In genomic region chr20:1434571-1435336, GRCh38 we compare ENCODE assay signal across 8 cellular contexts. TPM values are rescaled to one million over a fixed set of nuclear protein-coding genes. Genes with fewer than 3 reads are reported as not detected.
DNase-seq lines count a peak whose midpoint lies in the region; ATAC-seq, FAIRE-seq and TF ChIP-seq lines count a peak whose summit lies in the region.

No MANE protein-coding gene starts in this region.

- H3K27me3 Mint-ChIP-seq in activated CD4-positive, alpha-beta T cell treated with anti-CD3 and anti-CD28 coated beads, Interleukin-2, amount 10 ng/mL, durations not matched to agents 7 days and 5 days: peaks cover 32% of the 10 kb centered on the region

- in situ Hi-C loops in HepG2 (cut with HindIII; ENCODE audit: extremely low pct_ligation_motif_present, low pct_unique_long_range_greater_than_20kb): no loop called here

- 73% methylated on average over 2 of the region's 2 CpGs for WGBS in liver
- WGBS in HepG2 (ENCODE audit: low lambda C conversion rate): 72% methylated on average over 2 of the region's 2 CpGs

- no peaks in the 10 kb centered on the region for H3K9me3 ChIP-seq in liver (ENCODE audit: control insufficient read depth in 4 of 4, low read length in 3 of 4)
- no peaks in the 10 kb centered on the region for H3K9me3 ChIP-seq in HepG2 (ENCODE audit: low read length)

- no peak for TF ChIP-seq EP300 in HepG2 (IDR thresholded peaks at IDR 0.05; ENCODE audit: low read depth in 2 of 2, low read length in 2 of 2)
- TF ChIP-seq EP300 in HepG2 (CRISPR knock-in tag; IDR thresholded peaks at IDR 0.05; ENCODE audit: borderline replicate concordance): no peak

- H3K79me2 ChIP-seq in HepG2 (ENCODE audit: insufficient read depth, low read length): no peaks in the 10 kb centered on the region

- H2AFZ ChIP-seq in HepG2 (ENCODE audit: low read length): no peak overlapping the region

- DNase-seq in HepG2 (ENCODE audit: low spot score): no peak
- DNase-seq in NCI-H2171 (lab: John Stamatoyannopoulos, UW): peak; percentile 72
- peak; percentile 87 for DNase-seq in activated CD4-positive, alpha-beta T cell treated with anti-CD3 and anti-CD28 coated beads, Interleukin-2, amount 10 ng/mL, durations not matched to agents 7 days and 5 days
- DNase-seq in fibroblast of villous mesenchyme (ENCODE audit: low read depth): peak; percentile 97
- DNase-seq in stimulated activated CD8-positive, alpha-beta memory T cell treated with anti-CD3 and anti-CD28 coated beads, Interleukin-15, amount 100 ng/mL, for 4 hours (ENCODE audit: low read depth in 2 of 2): peak; percentile 11 to 43
- no peak for DNase-seq in HEK293T (ENCODE audit: extremely low spot score)

- TF ChIP-seq CTCF in liver (IDR thresholded peaks at IDR 0.05; ENCODE audit: low read depth, low read length, missing input control) (no peak), HepG2 (CRISPR knock-in tag; IDR thresholded peaks at IDR 0.05) (no peak), fibroblast of villous mesenchyme (IDR thresholded peaks at IDR 0.05; ENCODE audit: insufficient read depth, low read depth, low read length) (no peak)

- no peaks in the 10 kb centered on the region for H4K20me1 ChIP-seq in HepG2 (ENCODE audit: insufficient read depth, low read length)

- peaks cover 5% of the 10 kb centered on the region for H3K36me3 Mint-ChIP-seq in activated CD4-positive, alpha-beta T cell treated with anti-CD3 and anti-CD28 coated beads, Interleukin-2, amount 10 ng/mL, durations not matched to agents 7 days and 5 days (ENCODE audit: low read depth)

- no peaks in the 10 kb centered on the region for H3K27me3 ChIP-seq in liver (ENCODE audit: control insufficient read depth in 4 of 4, insufficient read depth in 4 of 4, low read length in 3 of 4)
- H3K27me3 ChIP-seq in HepG2 (ENCODE audit: control insufficient read depth in 1 of 2, insufficient read depth in 2 of 2, low read length in 2 of 2): no peaks in the 10 kb centered on the region

- no peak overlapping the region for H3K27ac ChIP-seq in liver (ENCODE audit: low read depth in 1 of 2, low read length in 2 of 2)
- H3K27ac ChIP-seq in HepG2 (ENCODE audit: extremely low read length, insufficient read depth, low read length): no peak overlapping the region

- ATAC-seq in HepG2: no peak
- peak; percentile 90 for ATAC-seq in HG02798 (IDR thresholded peaks at IDR 0.05; ENCODE audit: poor library complexity, unreplicated experiment)

- no peaks in the 10 kb centered on the region for H3K4me1 ChIP-seq in liver (ENCODE audit: control insufficient read depth in 4 of 4, insufficient read depth in 4 of 4, low read length in 3 of 4)
- no peaks in the 10 kb centered on the region for H3K4me1 ChIP-seq in HepG2 (ENCODE audit: insufficient read depth, low read length)

- TF ChIP-seq RAD21 in liver (IDR thresholded peaks at IDR 0.05): no peak
- TF ChIP-seq RAD21 in HepG2 (CRISPR knock-in tag; IDR thresholded peaks at IDR 0.05): no peak

- peak overlapping the region; percentile 28 for H3K4me3 Mint-ChIP-seq in activated CD4-positive, alpha-beta T cell treated with anti-CD3 and anti-CD28 coated beads, Interleukin-2, amount 10 ng/mL, durations not matched to agents 7 days and 5 days

- CTCF ChIA-PET in HepG2 (lab: Yijun Ruan, JAX; ENCODE audit: low intra/inter-chr PET ratio, low total read pairs): interaction anchor here (7.4 kb wide), 1 partner anchor 119 kb away, joined by 122 read pairs; no protein-coding TSS in a partner anchor
- CTCF ChIA-PET in activated CD4-positive, alpha-beta T cell treated with anti-CD3 and anti-CD28 coated beads, Interleukin-2, amount 10 ng/mL, durations not matched to agents 7 days and 5 days (lab: Charles Lee): interaction anchor here (0.6 to 2.4 kb wide), 6 partner anchors 9 to 122 kb away, joined by 3 to 22 read pairs (median 4); partner anchors contain the start of gene NSFL1C
- CTCF ChIA-PET in HEK293T (lab: Yijun Ruan, JAX): interaction anchor here (0.6 kb wide), 1 partner anchor 36 kb away, joined by 4 read pairs; no protein-coding TSS in a partner anchor

- H3K9ac ChIP-seq in liver (ENCODE audit: low read depth in 1 of 2, low read length in 2 of 2) (no peak overlapping the region), HepG2 (ENCODE audit: insufficient read depth, low read depth, low read length) (no peak overlapping the region)

- no peak overlapping the region for H3K4me2 ChIP-seq in HepG2 (ENCODE audit: low read depth, low read length)

- intact Hi-C loops in HepG2 (cut with micrococcal nuclease; ENCODE audit: unreplicated experiment): loop anchor here (5.0 kb wide), 1 partner anchor 38 kb away; no protein-coding TSS in a partner anchor

- BruUV-seq in HepG2 (replicated peaks; lab: Mats Ljungman, UMichigan): no TSS peak

- no peak for TF ChIP-seq POLR2A in HepG2 (IDR thresholded peaks at IDR 0.05; ENCODE audit: insufficient read depth in 1 of 2, low read depth in 2 of 2, low read length in 2 of 2)

- H3K9me3 Mint-ChIP-seq in activated CD4-positive, alpha-beta T cell treated with anti-CD3 and anti-CD28 coated beads, Interleukin-2, amount 10 ng/mL, durations not matched to agents 7 days and 5 days: peaks cover 6% of the 10 kb centered on the region

- H3K27ac Mint-ChIP-seq in activated CD4-positive, alpha-beta T cell treated with anti-CD3 and anti-CD28 coated beads, Interleukin-2, amount 10 ng/mL, durations not matched to agents 7 days and 5 days: peak overlapping the region; percentile 67

- FAIRE-seq in HepG2 (lab: Jason Lieb, UNC): no peak

- POLR2A ChIA-PET in HepG2 (lab: Yijun Ruan, JAX): no interaction called here
- POLR2A ChIA-PET in activated CD4-positive, alpha-beta T cell treated with anti-CD3 and anti-CD28 coated beads, Interleukin-2, amount 10 ng/mL, durations not matched to agents 7 days and 5 days (lab: Charles Lee): no interaction called here
- POLR2A ChIA-PET in HEK293T (lab: Yijun Ruan, JAX): no interaction called here

- H3K4me3 ChIP-seq in liver (ENCODE audit: low read depth in 1 of 3, low read length in 3 of 3) (no peak overlapping the region), HepG2 (replicated peaks in 1 of 3; ENCODE audit: insufficient read depth in 1 of 3, low read depth in 2 of 3, low read length in 3 of 3) (no peak overlapping the region), fibroblast of villous mesenchyme (ENCODE audit: low read depth, low read length) (no peak overlapping the region)

- H3K36me3 ChIP-seq in liver (ENCODE audit: control insufficient read depth in 4 of 4, insufficient read depth in 3 of 4, low read depth in 1 of 4, low read length in 3 of 4): no peaks in the 10 kb centered on the region
- no peaks in the 10 kb centered on the region for H3K36me3 ChIP-seq in HepG2 (replicated peaks in 1 of 2; ENCODE audit: control insufficient read depth in 1 of 2, insufficient read depth in 2 of 2, low read length in 2 of 2)

- peaks cover 36% of the 10 kb centered on the region for H3K4me1 Mint-ChIP-seq in activated CD4-positive, alpha-beta T cell treated with anti-CD3 and anti-CD28 coated beads, Interleukin-2, amount 10 ng/mL, durations not matched to agents 7 days and 5 days

RNA-seq across cellular contexts. Expression of gene NSFL1C, which starts 31.9 kb away (rescaled TPM):
- total RNA-seq in liver: 10 to 100 TPM; 13.7 to 32.5 TPM
- polyA plus RNA-seq in liver: 10 to 100 TPM; 36.9 to 49.0 TPM
- total RNA-seq in HepG2 (2016; rRNA removed; fragmentation: Illumina TruSeq; extraction: Trizol): 62.7 and 74.0 TPM in 2 replicates
- 27.0 and 31.9 TPM in 2 replicates for total RNA-seq in HepG2 (2016; cell fraction: cytosol; rRNA removed; fragmentation: Illumina TruSeq; extraction: Trizol; ENCODE audit: low read depth)
- 67.3 and 70.8 TPM in 2 replicates for total RNA-seq in HepG2 (2016; cell fraction: insoluble cytoplasmic fraction; rRNA removed; fragmentation: Illumina TruSeq; extraction: Trizol)
- total RNA-seq in HepG2 (2016; cell fraction: membrane; rRNA removed; fragmentation: Illumina TruSeq; extraction: Trizol): 34.0 and 35.0 TPM in 2 replicates
- 57.9 and 59.7 TPM in 2 replicates for total RNA-seq in HepG2 (2016; cell fraction: nucleus; rRNA removed; fragmentation: Illumina TruSeq; extraction: Trizol)
- polyA plus RNA-seq in HepG2 (2011; rRNA removed): 22.9 and 31.9 TPM in 2 replicates
- polyA plus RNA-seq in HepG2 (2011; cell fraction: cytosol; rRNA removed): 24.0 and 30.9 TPM in 2 replicates
- polyA plus RNA-seq in HepG2 (2011; cell fraction: nucleus; rRNA removed): 94.8 and 100 TPM in 2 replicates
- 82.3 and 83.4 TPM in 2 replicates for polyA plus RNA-seq in HepG2 (2012)
- polyA plus RNA-seq in HepG2 (2016; cell fraction: cytosol; fragmentation: Illumina TruSeq; extraction: Trizol; ENCODE audit: low read depth): 54.9 and 58.8 TPM in 2 replicates
- 139 and 153 TPM in 2 replicates for polyA plus RNA-seq in HepG2 (2016; cell fraction: insoluble cytoplasmic fraction; fragmentation: Illumina TruSeq; extraction: Trizol; ENCODE audit: low read depth)
- polyA plus RNA-seq in HepG2 (2016; cell fraction: membrane; fragmentation: Illumina TruSeq; extraction: Trizol; ENCODE audit: low read depth): 55.7 and 56.7 TPM in 2 replicates
- polyA plus RNA-seq in HepG2 (2016; cell fraction: nucleus; fragmentation: Illumina TruSeq; extraction: Trizol; ENCODE audit: insufficient read depth, low read depth): 105 and 116 TPM in 2 replicates
- polyA minus RNA-seq in HepG2 (2011; rRNA and poly(A)+ RNA removed; ENCODE audit: low replicate concordance): 23.6 and 36.6 TPM in 2 replicates
- 11.3 and 16.5 TPM in 2 replicates for polyA minus RNA-seq in HepG2 (2011; cell fraction: cytosol; rRNA and poly(A)+ RNA removed)
- 149 and 165 TPM in 2 replicates for polyA minus RNA-seq in HepG2 (2011; cell fraction: nucleus; rRNA and poly(A)+ RNA removed)
- 10 to 100 TPM; 56.5 to 64.8 TPM for total RNA-seq in activated CD4-positive, alpha-beta T cell treated with anti-CD3 and anti-CD28 coated beads, Interleukin-2, amount 10 ng/mL, durations not matched to agents 7 days and 5 days
- 22.0 and 24.5 TPM in 2 replicates for total RNA-seq in fibroblast of villous mesenchyme

RNA-seq across cellular contexts. Expression of gene FKBP1A, which starts 41.9 kb away (rescaled TPM):
- total RNA-seq in liver (10 to 100 TPM; 49.3 to 50.0 TPM), HepG2 (2016; rRNA removed; fragmentation: Illumina TruSeq; extraction: Trizol) (119 and 188 TPM in 2 replicates), fibroblast of villous mesenchyme (120 and 172 TPM in 2 replicates)
- polyA plus RNA-seq in liver (100 to 1,000 TPM; 104 to 114 TPM), HepG2 (2011; rRNA removed) (436 and 468 TPM in 2 replicates)
- total RNA-seq in HepG2 (2016; cell fraction: cytosol; rRNA removed; fragmentation: Illumina TruSeq; extraction: Trizol; ENCODE audit: low read depth): 32.5 and 44.9 TPM in 2 replicates
- 120 and 187 TPM in 2 replicates for total RNA-seq in HepG2 (2016; cell fraction: insoluble cytoplasmic fraction; rRNA removed; fragmentation: Illumina TruSeq; extraction: Trizol)
- 119 and 132 TPM in 2 replicates for total RNA-seq in HepG2 (2016; cell fraction: membrane; rRNA removed; fragmentation: Illumina TruSeq; extraction: Trizol)
- 70.0 and 93.2 TPM in 2 replicates for total RNA-seq in HepG2 (2016; cell fraction: nucleus; rRNA removed; fragmentation: Illumina TruSeq; extraction: Trizol)
- 445 and 560 TPM in 2 replicates for polyA plus RNA-seq in HepG2 (2011; cell fraction: cytosol; rRNA removed)
- 139 and 210 TPM in 2 replicates for polyA plus RNA-seq in HepG2 (2011; cell fraction: nucleus; rRNA removed)
- 286 and 329 TPM in 2 replicates for polyA plus RNA-seq in HepG2 (2012)
- polyA plus RNA-seq in HepG2 (2016; cell fraction: cytosol; fragmentation: Illumina TruSeq; extraction: Trizol; ENCODE audit: low read depth): 115 and 137 TPM in 2 replicates
- 594 and 645 TPM in 2 replicates for polyA plus RNA-seq in HepG2 (2016; cell fraction: insoluble cytoplasmic fraction; fragmentation: Illumina TruSeq; extraction: Trizol; ENCODE audit: low read depth)
- polyA plus RNA-seq in HepG2 (2016; cell fraction: membrane; fragmentation: Illumina TruSeq; extraction: Trizol; ENCODE audit: low read depth): 321 and 333 TPM in 2 replicates
- polyA plus RNA-seq in HepG2 (2016; cell fraction: nucleus; fragmentation: Illumina TruSeq; extraction: Trizol; ENCODE audit: insufficient read depth, low read depth): 249 and 270 TPM in 2 replicates
- 241 and 466 TPM in 2 replicates for polyA minus RNA-seq in HepG2 (2011; rRNA and poly(A)+ RNA removed; ENCODE audit: low replicate concordance)
- 119 and 130 TPM in 2 replicates for polyA minus RNA-seq in HepG2 (2011; cell fraction: cytosol; rRNA and poly(A)+ RNA removed)
- polyA minus RNA-seq in HepG2 (2011; cell fraction: nucleus; rRNA and poly(A)+ RNA removed): 63.7 and 102 TPM in 2 replicates
- 100 to 1,000 TPM; 207 to 238 TPM for total RNA-seq in activated CD4-positive, alpha-beta T cell treated with anti-CD3 and anti-CD28 coated beads, Interleukin-2, amount 10 ng/mL, durations not matched to agents 7 days and 5 days

RNA-seq across cellular contexts. Expression of gene SIRPB2, which starts 56.5 kb away (rescaled TPM):
- 1 to 10 TPM; 2.8 to 4.4 TPM for total RNA-seq in liver
- 1 to 10 TPM in 1 of 2 donors, under 1 TPM in 1; 0.99 to 1.5 TPM for polyA plus RNA-seq in liver
- total RNA-seq in HepG2 (2016; rRNA removed; fragmentation: Illumina TruSeq; extraction: Trizol): not detected in 2 replicates
- not detected in 2 replicates for total RNA-seq in HepG2 (2016; cell fraction: cytosol; rRNA removed; fragmentation: Illumina TruSeq; extraction: Trizol; ENCODE audit: low read depth)
- not detected in 2 replicates for total RNA-seq in HepG2 (2016; cell fraction: insoluble cytoplasmic fraction; rRNA removed; fragmentation: Illumina TruSeq; extraction: Trizol)
- not detected in 2 replicates for total RNA-seq in HepG2 (2016; cell fraction: membrane; rRNA removed; fragmentation: Illumina TruSeq; extraction: Trizol)
- total RNA-seq in HepG2 (2016; cell fraction: nucleus; rRNA removed; fragmentation: Illumina TruSeq; extraction: Trizol): not detected in 2 replicates
- polyA plus RNA-seq in HepG2 (2011; rRNA removed): not detected in 2 replicates
- not detected in 2 replicates for polyA plus RNA-seq in HepG2 (2011; cell fraction: cytosol; rRNA removed)
- not detected in 2 replicates for polyA plus RNA-seq in HepG2 (2011; cell fraction: nucleus; rRNA removed)
- polyA plus RNA-seq in HepG2 (2012): not detected in 2 replicates
- not detected in 2 replicates for polyA plus RNA-seq in HepG2 (2016; cell fraction: cytosol; fragmentation: Illumina TruSeq; extraction: Trizol; ENCODE audit: low read depth)
- not detected in 2 replicates for polyA plus RNA-seq in HepG2 (2016; cell fraction: insoluble cytoplasmic fraction; fragmentation: Illumina TruSeq; extraction: Trizol; ENCODE audit: low read depth)
- not detected in 2 replicates for polyA plus RNA-seq in HepG2 (2016; cell fraction: membrane; fragmentation: Illumina TruSeq; extraction: Trizol; ENCODE audit: low read depth)
- polyA plus RNA-seq in HepG2 (2016; cell fraction: nucleus; fragmentation: Illumina TruSeq; extraction: Trizol; ENCODE audit: insufficient read depth, low read depth): not detected in 2 replicates
- not detected in 2 replicates for polyA minus RNA-seq in HepG2 (2011; rRNA and poly(A)+ RNA removed; ENCODE audit: low replicate concordance)
- not detected in 2 replicates for polyA minus RNA-seq in HepG2 (2011; cell fraction: cytosol; rRNA and poly(A)+ RNA removed)
- not detected in 2 replicates for polyA minus RNA-seq in HepG2 (2011; cell fraction: nucleus; rRNA and poly(A)+ RNA removed)
- not detected for total RNA-seq in activated CD4-positive, alpha-beta T cell treated with anti-CD3 and anti-CD28 coated beads, Interleukin-2, amount 10 ng/mL, durations not matched to agents 7 days and 5 days
- not detected in 2 replicates for total RNA-seq in fibroblast of villous mesenchyme

Comparison
In these comparisons a context has a peak if more than half of its experiments do, and no peak if none do; other contexts are left out.
1. DNase-seq: peak in NCI-H2171 (single experiment), activated CD4-positive, alpha-beta T cell treated with anti-CD3 and anti-CD28 coated beads, Interleukin-2, amount 10 ng/mL, durations not matched to agents 7 days and 5 days (single experiment), fibroblast of villous mesenchyme (single experiment) and stimulated activated CD8-positive, alpha-beta memory T cell treated with anti-CD3 and anti-CD28 coated beads, Interleukin-15, amount 100 ng/mL, for 4 hours (2 of 2); none in HepG2 (single experiment) and HEK293T (single experiment).